ENCODE assay signal across 8 cellular contexts in genomic region chrX:118226060-118226428, GRCh38.
A peak's percentile ranks its signal among the peaks of the same experiment; 100 is the strongest.
DNase-seq lines count a peak whose midpoint lies in the region; ATAC-seq and TF ChIP-seq lines count a peak whose summit lies in the region.

No MANE protein-coding gene starts in this region.

- H3K36me3 ChIP-seq in cardiac muscle cell: no peaks in the 10 kb centered on the region
- H3K36me3 ChIP-seq in testis (ENCODE audit: low read depth, missing control alignments): no peaks in the 10 kb centered on the region

- H3K4me1 Mint-ChIP-seq in activated T-cell treated with anti-CD3 and anti-CD28 coated beads, Interleukin-2, amount 50 U/mL, for 72 hours (ENCODE audit: low read depth): peaks cover 5% of the 10 kb centered on the region

- peaks cover 27% of the 10 kb centered on the region for H3K27me3 Mint-ChIP-seq in activated T-cell treated with anti-CD3 and anti-CD28 coated beads, Interleukin-2, amount 50 U/mL, for 72 hours (ENCODE audit: low read depth)

- H3K9me3 Mint-ChIP-seq in activated T-cell treated with anti-CD3 and anti-CD28 coated beads, Interleukin-2, amount 50 U/mL, for 72 hours: no peaks in the 10 kb centered on the region

- peak; percentile 16 to 39 for DNase-seq in cardiac muscle cell (ENCODE audit: low read depth in 1 of 2, low spot score in 1 of 2)
- DNase-seq in Right ventricle myocardium inferior (ENCODE audit: missing footprints): no peak
- peak; percentile 66 for DNase-seq in NCI-H69 (lab: John Stamatoyannopoulos, UW)
- DNase-seq in epithelial cell of proximal tubule (ENCODE audit: low read depth): no peak
- DNase-seq in testis: no peak
- DNase-seq in activated T-cell treated with anti-CD3 and anti-CD28 coated beads, Interleukin-2, amount 50 U/mL, for 72 hours: no peak
- no peak for DNase-seq in stimulated activated naive CD4-positive, alpha-beta T cell (lab: John Stamatoyannopoulos, UW)

- TF ChIP-seq CTCF in cardiac muscle cell (IDR thresholded peaks at IDR 0.05; ENCODE audit: low read depth, low read length) (peak; percentile 32), epithelial cell of proximal tubule (conservative IDR thresholded peaks at IDR 0.05; ENCODE audit: low read depth, low read length) (peak; percentile 59), testis (IDR thresholded peaks at IDR 0.05) (peak in 2 of 3 experiments; percentile 17 to 33)

- H3K4me1 ChIP-seq in cardiac muscle cell (ENCODE audit: low read depth): no peaks in the 10 kb centered on the region
- no peaks in the 10 kb centered on the region for H3K4me1 ChIP-seq in testis

- H3K27ac Mint-ChIP-seq in activated T-cell treated with anti-CD3 and anti-CD28 coated beads, Interleukin-2, amount 50 U/mL, for 72 hours: no peak overlapping the region

- no peak overlapping the region for H3K4me3 ChIP-seq in cardiac muscle cell
- H3K4me3 ChIP-seq in epithelial cell of proximal tubule (ENCODE audit: low read depth, low read length): peak overlapping the region; percentile 2
- no peak overlapping the region for H3K4me3 ChIP-seq in testis

- no peaks in the 10 kb centered on the region for H3K27me3 ChIP-seq in cardiac muscle cell
- H3K27me3 ChIP-seq in testis: no peaks in the 10 kb centered on the region

- no peak for ATAC-seq in Right ventricle myocardium inferior
- ATAC-seq in HG02870 (IDR thresholded peaks at IDR 0.05; ENCODE audit: unreplicated experiment): peak; percentile 69
- no peak for ATAC-seq in activated T-cell treated with anti-CD3 and anti-CD28 coated beads, Interleukin-2, amount 50 U/mL, for 72 hours (replicated peaks in 1 of 2)

- peaks cover 3% of the 10 kb centered on the region for H3K9me3 ChIP-seq in cardiac muscle cell (ENCODE audit: low read depth)
- no peaks in the 10 kb centered on the region for H3K9me3 ChIP-seq in testis

- 46 to 58% methylated on average over 1 of the region's 1 CpG for WGBS in testis, 2 donors

- no peak overlapping the region for H3K27ac ChIP-seq in cardiac muscle cell
- no peak overlapping the region for H3K27ac ChIP-seq in testis

- no peaks in the 10 kb centered on the region for H3K36me3 Mint-ChIP-seq in activated T-cell treated with anti-CD3 and anti-CD28 coated beads, Interleukin-2, amount 50 U/mL, for 72 hours (ENCODE audit: insufficient read depth in 2 of 2)

- no peak for TF ChIP-seq POLR2A in testis (IDR thresholded peaks at IDR 0.05)

- intact Hi-C loops in Right ventricle myocardium inferior (cut with DNase I) (loop anchor here (5.0 kb wide), 1 partner anchor 229 kb away; no protein-coding TSS in a partner anchor), testis (cut with DNase I; ENCODE audit: low total_unique reads) (no loop called here)

- no peak overlapping the region for H3K4me3 Mint-ChIP-seq in activated T-cell treated with anti-CD3 and anti-CD28 coated beads, Interleukin-2, amount 50 U/mL, for 72 hours

Comparison
In these comparisons a context has a peak if more than half of its experiments do, and no peak if none do; other contexts are left out.
1. DNase-seq: peak in cardiac muscle cell (2 of 2) and NCI-H69 (single experiment); none in Right ventricle myocardium inferior (single experiment), epithelial cell of proximal tubule (single experiment), testis (single experiment), activated T-cell treated with anti-CD3 and anti-CD28 coated beads, Interleukin-2, amount 50 U/mL, for 72 hours (0 of 2) and stimulated activated naive CD4-positive, alpha-beta T cell (0 of 6).
2. Peak in every context shown above with its lines, with median percentiles within 50 percentile points of each other: CTCF ChIP-seq.